Comparison of ENCODE assay signal across 8 cellular contexts in the genomic region with DNA sequence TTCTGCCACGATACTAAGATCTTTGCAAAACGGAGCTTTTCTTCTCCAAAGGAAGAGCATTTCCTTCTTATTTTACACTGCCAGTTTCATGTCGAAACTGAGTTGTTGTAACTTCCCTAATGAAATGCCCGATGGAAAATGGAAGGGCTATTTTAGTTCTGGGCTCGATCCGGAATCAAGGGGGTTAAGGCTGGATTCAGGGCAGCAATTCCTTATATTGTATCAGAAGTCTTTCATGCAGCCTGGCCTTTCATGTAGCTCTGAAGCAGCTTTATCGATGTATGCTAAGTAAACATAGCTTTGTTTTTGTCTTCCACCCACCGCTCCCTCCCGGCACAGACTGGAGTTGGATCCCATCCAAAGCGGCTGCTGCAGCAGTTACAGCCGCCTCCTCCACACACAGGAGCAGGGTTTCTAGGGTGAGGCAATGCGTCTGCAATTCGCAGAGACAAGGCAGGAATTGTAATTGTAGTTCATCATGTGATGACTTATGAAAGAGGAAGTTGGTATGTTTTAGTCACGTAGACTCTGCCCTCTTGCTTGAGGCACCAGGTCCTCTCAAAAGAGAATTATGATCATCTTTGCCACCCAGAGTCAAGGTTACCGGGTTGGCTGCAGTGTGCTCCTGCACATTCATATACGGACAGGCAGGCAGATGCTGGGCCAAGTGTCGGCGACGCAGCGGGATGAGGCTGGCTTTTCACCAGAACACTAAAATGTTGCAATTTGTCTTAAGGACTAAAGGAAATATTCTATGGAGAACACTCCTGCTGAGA. TPM values are rescaled to one million over a fixed set of nuclear protein-coding genes. Genes with fewer than 3 reads are reported as not detected.
A peak's percentile ranks its signal among the peaks of the same experiment; 100 is the strongest.
DNase-seq lines count a peak whose midpoint lies in the region; ATAC-seq and TF ChIP-seq lines count a peak whose summit lies in the region.

No MANE protein-coding gene starts in this region.

- DNase-seq in AML-193 (lab: John Stamatoyannopoulos, UW): peak; percentile 99
- peak; percentile 58 to 88 for DNase-seq in NCI-H524 (lab: John Stamatoyannopoulos, UW)
- peak; percentile 90 for DNase-seq in activated CD4-positive, alpha-beta T cell treated with anti-CD3 and anti-CD28 coated beads, Interleukin-2, amount 10 ng/mL, durations not matched to agents 24 days and 14 days
- DNase-seq in cortex of kidney (lab: John Stamatoyannopoulos, UW): peak; percentile 18
- DNase-seq in lower lobe of right lung: peak; percentile 91
- peak; percentile 50 to 57 for DNase-seq in stimulated activated CD4-positive, alpha-beta T cell treated with anti-CD3 and anti-CD28 coated beads, Interleukin-4, amount 100 ng/mL, for 48 hours (ENCODE audit: low read depth in 2 of 2)

- peaks cover 2% of the 10 kb centered on the region for H3K27me3 Mint-ChIP-seq in activated CD4-positive, alpha-beta T cell treated with anti-CD3 and anti-CD28 coated beads, Interleukin-2, amount 10 ng/mL, durations not matched to agents 24 days and 14 days

- H3K4me3 Mint-ChIP-seq in activated CD4-positive, alpha-beta T cell treated with anti-CD3 and anti-CD28 coated beads, Interleukin-2, amount 10 ng/mL, durations not matched to agents 24 days and 14 days: peak overlapping the region; percentile 95

- H3K4me1 Mint-ChIP-seq in activated CD4-positive, alpha-beta T cell treated with anti-CD3 and anti-CD28 coated beads, Interleukin-2, amount 10 ng/mL, durations not matched to agents 24 days and 14 days: peaks cover 44% of the 10 kb centered on the region

- H3K4me3 ChIP-seq in lower lobe of right lung: peak overlapping the region; percentile 60

- H3K27me3 ChIP-seq in lower lobe of right lung (ENCODE audit: low read depth): no peaks in the 10 kb centered on the region

- intact Hi-C loops in activated CD4-positive, alpha-beta T cell treated with anti-CD3 and anti-CD28 coated beads, Interleukin-2, amount 10 ng/mL, durations not matched to agents 24 days and 14 days (cut with micrococcal nuclease): loop anchor here (1.0 to 5.0 kb wide), 8 partner anchors 44 to 890 kb away; a partner anchor contains a TSS
- intact Hi-C loops in lower lobe of right lung (cut with DNase I): loop anchor here (5.0 kb wide), 1 partner anchor 110 kb away; no protein-coding TSS in a partner anchor

- H3K4me1 ChIP-seq in lower lobe of right lung: peaks cover 51% of the 10 kb centered on the region

- no peak for TF ChIP-seq CTCF in lower lobe of right lung (IDR thresholded peaks at IDR 0.05)

- H3K27ac Mint-ChIP-seq in activated CD4-positive, alpha-beta T cell treated with anti-CD3 and anti-CD28 coated beads, Interleukin-2, amount 10 ng/mL, durations not matched to agents 24 days and 14 days: peak overlapping the region; percentile 100

- peak; percentile 23 for ATAC-seq in HG03442 (IDR thresholded peaks at IDR 0.05; ENCODE audit: unreplicated experiment)
- peak; percentile 45 to 52 for ATAC-seq in lower lobe of right lung

- peaks cover 13% of the 10 kb centered on the region for H3K36me3 Mint-ChIP-seq in activated CD4-positive, alpha-beta T cell treated with anti-CD3 and anti-CD28 coated beads, Interleukin-2, amount 10 ng/mL, durations not matched to agents 24 days and 14 days (ENCODE audit: low read depth)

- TF ChIP-seq POLR2A in GM18951 (IDR thresholded peaks at IDR 0.05; ENCODE audit: extremely low read depth, insufficient read depth, insufficient read length): peak; percentile 33

- peak overlapping the region; percentile 94 for H3K27ac ChIP-seq in lower lobe of right lung

- H3K9me3 ChIP-seq in lower lobe of right lung: no peaks in the 10 kb centered on the region

- peaks cover 4% of the 10 kb centered on the region for H3K36me3 ChIP-seq in lower lobe of right lung

- in situ Hi-C loops in GM18951 (cut with MboI; ENCODE audit: low sequenced_read_pairs, unreplicated experiment): no loop called here

- no peaks in the 10 kb centered on the region for H3K9me3 Mint-ChIP-seq in activated CD4-positive, alpha-beta T cell treated with anti-CD3 and anti-CD28 coated beads, Interleukin-2, amount 10 ng/mL, durations not matched to agents 24 days and 14 days

RNA-seq across cellular contexts. Expression of a gene that starts 2.6 kb away (rescaled TPM):
- total RNA-seq in activated CD4-positive, alpha-beta T cell treated with anti-CD3 and anti-CD28 coated beads, Interleukin-2, amount 10 ng/mL, durations not matched to agents 24 days and 14 days: 206 and 217 TPM in 2 replicates
- 154 TPM for total RNA-seq in lower lobe of right lung

Comparison
In these comparisons a context has a peak if more than half of its experiments do, and no peak if none do; other contexts are left out.
1. Peak in every context shown above with its lines: DNase-seq, ATAC-seq, H3K4me3 ChIP-seq and H3K27ac ChIP-seq.
2. DNase-seq: peak in every context shown above with its lines; median percentile 99 in AML-193; 91 in lower lobe of right lung; 90 in activated CD4-positive, alpha-beta T cell treated with anti-CD3 and anti-CD28 coated beads, Interleukin-2, amount 10 ng/mL, durations not matched to agents 24 days and 14 days; 73 in NCI-H524; 54 in stimulated activated CD4-positive, alpha-beta T cell treated with anti-CD3 and anti-CD28 coated beads, Interleukin-4, amount 100 ng/mL, for 48 hours; 18 in cortex of kidney.